8 cellular contexts compared by ENCODE assay signal in genomic region chr6:35919827-35920751, GRCh38. TPM values are rescaled to one million over a fixed set of nuclear protein-coding genes. Genes with fewer than 3 reads are reported as not detected.
DNase-seq lines count a peak whose midpoint lies in the region; ATAC-seq and TF ChIP-seq lines count a peak whose summit lies in the region.

No MANE protein-coding gene starts in this region.

- TF ChIP-seq CTCF in natural killer cell (IDR thresholded peaks at IDR 0.05), result no peak

- ATAC-seq in HG02588 (IDR thresholded peaks at IDR 0.05; ENCODE audit: unreplicated experiment) (peak; percentile 31), esophagus mucosa (peak; percentile 79), natural killer cell (peak; percentile 56 to 70 (median 68))

- no peaks in the 10 kb centered on the region for H3K27me3 Mint-ChIP-seq in natural killer cell (ENCODE audit: low read depth in 2 of 2)

- DNase-seq in NCI-H2171 treated with DMSO at 0.1 percent for 48 hours (lab: John Stamatoyannopoulos, UW) (peak; percentile 30), NCI-H2171 (lab: John Stamatoyannopoulos, UW) (no peak), NCI-H226 (peak; percentile 55), natural killer cell (peak; percentile 22)
- peak; percentile 73 for DNase-seq in activated CD8-positive, alpha-beta memory T cell treated with anti-CD3 and anti-CD28 coated beads, Interleukin-2, amount 50 U/mL, for 48 hours
- DNase-seq in stimulated activated naive CD4-positive, alpha-beta T cell treated with Interleukin-2 at 50 U/mL for 16 hours (lab: John Stamatoyannopoulos, UW), result peak; percentile 49

- peak overlapping the region; percentile 82 for H3K27ac Mint-ChIP-seq in natural killer cell

- peaks cover 44% of the 10 kb centered on the region in 2 donors for H3K4me1 Mint-ChIP-seq in natural killer cell

- peak overlapping the region; percentile 94 for H3K4me3 Mint-ChIP-seq in natural killer cell

- H3K36me3 Mint-ChIP-seq in natural killer cell, result no peaks in the 10 kb centered on the region

- intact Hi-C loops in natural killer cell (cut with micrococcal nuclease), result no loop called here

- no peaks in the 10 kb centered on the region for H3K9me3 Mint-ChIP-seq in natural killer cell

RNA-seq across cellular contexts. Expression of gene SRPK1, which starts 0.8 kb away (rescaled TPM):
- total RNA-seq in esophagus mucosa (44.7 TPM), natural killer cell (10 to 100 TPM; 38.6 to 63.8 (median 43.2) TPM)
